ENCODE assay signal across 1 cellular context in the genomic region with DNA sequence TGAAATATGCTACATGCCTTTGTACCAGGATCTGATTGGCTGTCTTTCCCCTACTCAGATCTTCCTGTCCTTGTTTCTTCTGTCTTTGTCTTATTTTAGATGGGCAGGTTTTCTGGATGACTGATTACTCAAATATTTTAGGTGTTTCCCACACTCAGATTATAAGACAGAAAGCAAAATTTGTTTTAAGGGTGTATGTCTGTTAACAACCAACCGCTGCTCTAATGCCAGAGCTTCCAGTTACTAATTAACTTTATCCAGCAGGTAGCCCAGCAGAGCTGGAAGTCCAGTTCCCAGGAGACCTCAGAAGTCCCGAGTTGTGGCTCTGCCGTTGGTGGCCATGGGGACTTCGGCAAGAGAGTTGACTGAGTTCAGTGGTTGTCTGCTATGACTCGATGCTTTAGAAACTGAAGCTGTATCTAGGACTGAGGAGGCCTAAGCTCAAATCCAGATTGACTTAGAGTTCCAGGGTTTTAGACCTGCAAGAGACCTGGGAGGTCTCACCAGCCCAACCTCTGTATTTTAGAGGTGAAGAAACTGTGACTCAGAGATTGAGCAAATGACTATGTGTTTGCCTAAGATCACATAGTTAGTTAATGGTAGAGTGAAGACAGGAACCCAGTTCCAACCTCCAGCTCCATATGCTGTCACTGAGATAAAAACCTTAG.
TF ChIP-seq lines count a peak whose summit lies in the region.

No MANE protein-coding gene starts in this region.

TF ChIP-seq in HepG2, 621 proteins besides CTCF, POLR2A, EP300 and RAD21 (continued from another document and continues in another):
- TF ChIP-seq ZNF652 (CRISPR knock-in tag; IDR thresholded peaks at IDR 0.05; ENCODE audit: borderline replicate concordance, low read depth) (no peak), ZNF496 (CRISPR knock-in tag; IDR thresholded peaks at IDR 0.05; ENCODE audit: insufficient replicate concordance) (no peak), KDM3A (CRISPR knock-in tag; IDR thresholded peaks at IDR 0.05; ENCODE audit: low read depth) (no peak), GRHL1 (CRISPR knock-in tag; conservative IDR thresholded peaks at IDR 0.05) (no peak), NFE2 (CRISPR knock-in tag; IDR thresholded peaks at IDR 0.05) (no peak), TIGD3 (CRISPR knock-in tag; IDR thresholded peaks at IDR 0.05; ENCODE audit: borderline replicate concordance) (no peak), ZFP90 (CRISPR knock-in tag; IDR thresholded peaks at IDR 0.05; ENCODE audit: borderline replicate concordance) (no peak), CENPX (CRISPR knock-in tag; IDR thresholded peaks at IDR 0.05) (no peak), NRL (CRISPR knock-in tag; IDR thresholded peaks at IDR 0.05; ENCODE audit: borderline replicate concordance) (no peak), PAF1 (CRISPR knock-in tag; IDR thresholded peaks at IDR 0.05) (no peak), HHEX (CRISPR knock-in tag; IDR thresholded peaks at IDR 0.05) (no peak), NFYB (CRISPR knock-in tag; IDR thresholded peaks at IDR 0.05) (peak; percentile 6; the same call in 1 of the 2 replicates), EZH2 (conservative IDR thresholded peaks at IDR 0.05; ENCODE audit: low read depth, low read length) (no peak), ISL2 (CRISPR knock-in tag; IDR thresholded peaks at IDR 0.05) (no peak), ZNF572 (CRISPR knock-in tag; IDR thresholded peaks at IDR 0.05) (no peak), ISX (CRISPR knock-in tag; conservative IDR thresholded peaks at IDR 0.05) (no peak), KLF15 (CRISPR knock-in tag; IDR thresholded peaks at IDR 0.05; ENCODE audit: borderline replicate concordance) (no peak), KLF16 (CRISPR knock-in tag; IDR thresholded peaks at IDR 0.05) (peak in 1 of 2 experiments; percentile 26; a peak in 1 of 4 replicates), ZNF510 (CRISPR knock-in tag; IDR thresholded peaks at IDR 0.05; ENCODE audit: low read depth) (peak; percentile 76; the same call in 1 of the 2 replicates), PITX1 (CRISPR knock-in tag; IDR thresholded peaks at IDR 0.05) (peak; percentile 71; the same call in 1 of the 2 replicates), PTBP1 (IDR thresholded peaks at IDR 0.05; ENCODE audit: low read depth, low read length, poor library complexity, severe bottlenecking) (no peak), ZNF780A (CRISPR knock-in tag; IDR thresholded peaks at IDR 0.05) (no peak), ZNF160 (CRISPR knock-in tag; IDR thresholded peaks at IDR 0.05) (no peak), HNRNPL (IDR thresholded peaks at IDR 0.05; ENCODE audit: low read depth, low read length) (no peak), E2F5 (CRISPR knock-in tag; conservative IDR thresholded peaks at IDR 0.05) (no peak), IRF9 (CRISPR knock-in tag; IDR thresholded peaks at IDR 0.05; ENCODE audit: borderline replicate concordance) (no peak), TP53 (CRISPR knock-in tag; conservative IDR thresholded peaks at IDR 0.05) (no peak), MTF1 (CRISPR knock-in tag; IDR thresholded peaks at IDR 0.05) (no peak), SALL2 (CRISPR knock-in tag; IDR thresholded peaks at IDR 0.05) (no peak), HES4 (CRISPR knock-in tag; IDR thresholded peaks at IDR 0.05; ENCODE audit: borderline replicate concordance) (no peak), ZNF598 (CRISPR knock-in tag; IDR thresholded peaks at IDR 0.05; ENCODE audit: borderline replicate concordance) (no peak), ZMYM4 (CRISPR knock-in tag; IDR thresholded peaks at IDR 0.05) (no peak; the same call in none of the 2 replicates), ARNTL (CRISPR knock-in tag; IDR thresholded peaks at IDR 0.05) (peak; percentile 52; the same call in 1 of the 2 replicates), KAT2B (IDR thresholded peaks at IDR 0.05; ENCODE audit: borderline replicate concordance, low read depth, low read length) (no peak), ZBTB14 (CRISPR knock-in tag; IDR thresholded peaks at IDR 0.05) (no peak), TGIF2 (CRISPR knock-in tag; IDR thresholded peaks at IDR 0.05) (no peak), CHD2 (IDR thresholded peaks at IDR 0.05; ENCODE audit: low read depth, low read length) (no peak), PREB (CRISPR knock-in tag; IDR thresholded peaks at IDR 0.05) (no peak), DPF2 (CRISPR knock-in tag; IDR thresholded peaks at IDR 0.05; ENCODE audit: borderline replicate concordance, low read depth) (no peak), WIZ (CRISPR knock-in tag; IDR thresholded peaks at IDR 0.05) (no peak; the same call in 1 of the 2 replicates), ZSCAN22 (CRISPR knock-in tag; IDR thresholded peaks at IDR 0.05) (no peak), ZNF33A (CRISPR knock-in tag; IDR thresholded peaks at IDR 0.05; ENCODE audit: borderline replicate concordance) (no peak)
- TF ChIP-seq, protein P1, sequence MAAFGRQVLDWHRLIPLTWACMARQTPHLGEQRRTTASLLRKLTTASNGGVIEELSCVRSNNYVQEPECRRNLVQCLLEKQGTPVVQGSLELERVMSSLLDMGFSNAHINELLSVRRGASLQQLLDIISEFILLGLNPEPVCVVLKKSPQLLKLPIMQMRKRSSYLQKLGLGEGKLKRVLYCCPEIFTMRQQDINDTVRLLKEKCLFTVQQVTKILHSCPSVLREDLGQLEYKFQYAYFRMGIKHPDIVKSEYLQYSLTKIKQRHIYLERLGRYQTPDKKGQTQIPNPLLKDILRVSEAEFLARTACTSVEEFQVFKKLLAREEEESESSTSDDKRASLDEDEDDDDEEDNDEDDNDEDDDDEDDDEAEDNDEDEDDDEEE (CRISPR knock-in tag; IDR thresholded peaks at IDR 0.05), result no peak
- TF ChIP-seq, protein P2, sequence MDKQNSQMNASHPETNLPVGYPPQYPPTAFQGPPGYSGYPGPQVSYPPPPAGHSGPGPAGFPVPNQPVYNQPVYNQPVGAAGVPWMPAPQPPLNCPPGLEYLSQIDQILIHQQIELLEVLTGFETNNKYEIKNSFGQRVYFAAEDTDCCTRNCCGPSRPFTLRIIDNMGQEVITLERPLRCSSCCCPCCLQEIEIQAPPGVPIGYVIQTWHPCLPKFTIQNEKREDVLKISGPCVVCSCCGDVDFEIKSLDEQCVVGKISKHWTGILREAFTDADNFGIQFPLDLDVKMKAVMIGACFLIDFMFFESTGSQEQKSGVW (CRISPR knock-in tag; IDR thresholded peaks at IDR 0.05; ENCODE audit: borderline replicate concordance), result no peak
- TF ChIP-seq, protein P3, sequence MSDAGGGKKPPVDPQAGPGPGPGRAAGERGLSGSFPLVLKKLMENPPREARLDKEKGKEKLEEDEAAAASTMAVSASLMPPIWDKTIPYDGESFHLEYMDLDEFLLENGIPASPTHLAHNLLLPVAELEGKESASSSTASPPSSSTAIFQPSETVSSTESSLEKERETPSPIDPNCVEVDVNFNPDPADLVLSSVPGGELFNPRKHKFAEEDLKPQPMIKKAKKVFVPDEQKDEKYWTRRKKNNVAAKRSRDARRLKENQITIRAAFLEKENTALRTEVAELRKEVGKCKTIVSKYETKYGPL (CRISPR knock-in tag; IDR thresholded peaks at IDR 0.05), result no peak
- TF ChIP-seq, protein P4, sequence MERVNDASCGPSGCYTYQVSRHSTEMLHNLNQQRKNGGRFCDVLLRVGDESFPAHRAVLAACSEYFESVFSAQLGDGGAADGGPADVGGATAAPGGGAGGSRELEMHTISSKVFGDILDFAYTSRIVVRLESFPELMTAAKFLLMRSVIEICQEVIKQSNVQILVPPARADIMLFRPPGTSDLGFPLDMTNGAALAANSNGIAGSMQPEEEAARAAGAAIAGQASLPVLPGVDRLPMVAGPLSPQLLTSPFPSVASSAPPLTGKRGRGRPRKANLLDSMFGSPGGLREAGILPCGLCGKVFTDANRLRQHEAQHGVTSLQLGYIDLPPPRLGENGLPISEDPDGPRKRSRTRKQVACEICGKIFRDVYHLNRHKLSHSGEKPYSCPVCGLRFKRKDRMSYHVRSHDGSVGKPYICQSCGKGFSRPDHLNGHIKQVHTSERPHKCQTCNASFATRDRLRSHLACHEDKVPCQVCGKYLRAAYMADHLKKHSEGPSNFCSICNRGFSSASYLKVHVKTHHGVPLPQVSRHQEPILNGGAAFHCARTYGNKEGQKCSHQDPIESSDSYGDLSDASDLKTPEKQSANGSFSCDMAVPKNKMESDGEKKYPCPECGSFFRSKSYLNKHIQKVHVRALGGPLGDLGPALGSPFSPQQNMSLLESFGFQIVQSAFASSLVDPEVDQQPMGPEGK (CRISPR knock-in tag; IDR thresholded peaks at IDR 0.05), result no peak
- TF ChIP-seq, protein P5, sequence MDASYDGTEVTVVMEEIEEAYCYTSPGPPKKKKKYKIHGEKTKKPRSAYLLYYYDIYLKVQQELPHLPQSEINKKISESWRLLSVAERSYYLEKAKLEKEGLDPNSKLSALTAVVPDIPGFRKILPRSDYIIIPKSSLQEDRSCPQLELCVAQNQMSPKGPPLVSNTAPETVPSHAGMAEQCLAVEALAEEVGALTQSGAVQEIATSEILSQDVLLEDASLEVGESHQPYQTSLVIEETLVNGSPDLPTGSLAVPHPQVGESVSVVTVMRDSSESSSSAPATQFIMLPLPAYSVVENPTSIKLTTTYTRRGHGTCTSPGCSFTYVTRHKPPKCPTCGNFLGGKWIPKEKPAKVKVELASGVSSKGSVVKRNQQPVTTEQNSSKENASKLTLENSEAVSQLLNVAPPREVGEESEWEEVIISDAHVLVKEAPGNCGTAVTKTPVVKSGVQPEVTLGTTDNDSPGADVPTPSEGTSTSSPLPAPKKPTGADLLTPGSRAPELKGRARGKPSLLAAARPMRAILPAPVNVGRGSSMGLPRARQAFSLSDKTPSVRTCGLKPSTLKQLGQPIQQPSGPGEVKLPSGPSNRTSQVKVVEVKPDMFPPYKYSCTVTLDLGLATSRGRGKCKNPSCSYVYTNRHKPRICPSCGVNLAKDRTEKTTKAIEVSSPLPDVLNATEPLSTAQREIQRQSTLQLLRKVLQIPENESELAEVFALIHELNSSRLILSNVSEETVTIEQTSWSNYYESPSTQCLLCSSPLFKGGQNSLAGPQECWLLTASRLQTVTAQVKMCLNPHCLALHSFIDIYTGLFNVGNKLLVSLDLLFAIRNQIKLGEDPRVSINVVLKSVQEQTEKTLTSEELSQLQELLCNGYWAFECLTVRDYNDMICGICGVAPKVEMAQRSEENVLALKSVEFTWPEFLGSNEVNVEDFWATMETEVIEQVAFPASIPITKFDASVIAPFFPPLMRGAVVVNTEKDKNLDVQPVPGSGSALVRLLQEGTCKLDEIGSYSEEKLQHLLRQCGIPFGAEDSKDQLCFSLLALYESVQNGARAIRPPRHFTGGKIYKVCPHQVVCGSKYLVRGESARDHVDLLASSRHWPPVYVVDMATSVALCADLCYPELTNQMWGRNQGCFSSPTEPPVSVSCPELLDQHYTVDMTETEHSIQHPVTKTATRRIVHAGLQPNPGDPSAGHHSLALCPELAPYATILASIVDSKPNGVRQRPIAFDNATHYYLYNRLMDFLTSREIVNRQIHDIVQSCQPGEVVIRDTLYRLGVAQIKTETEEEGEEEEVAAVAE (CRISPR knock-in tag; IDR thresholded peaks at IDR 0.05; ENCODE audit: borderline replicate concordance), result peak; percentile 43; the same call in 1 of the 2 replicates
